ENCODE assay signal across 8 cellular contexts in genomic region chr1:23557471-23558124, GRCh38. TPM values are rescaled to one million over a fixed set of nuclear protein-coding genes. Genes with fewer than 3 reads are reported as not detected.
DNase-seq lines count a peak whose midpoint lies in the region; TF ChIP-seq lines count a peak whose summit lies in the region.

No MANE protein-coding gene starts in this region.

- TF ChIP-seq CTCF in AG04449 (IDR thresholded peaks at IDR 0.05; ENCODE audit: insufficient read depth, low read length, missing control alignments) (no peak), cardiac fibroblast (IDR thresholded peaks at IDR 0.05; ENCODE audit: low read depth, low read length) (no peak), GM10266 (IDR thresholded peaks at IDR 0.05; ENCODE audit: control insufficient read depth, insufficient read depth, low read depth, missing control alignments) (no peak)

- H3K9me3 ChIP-seq in KOPT-K1 (ENCODE audit: insufficient read depth, low read length, poor library complexity, severe bottlenecking) (no peaks in the 10 kb centered on the region), mucosa of stomach (ENCODE audit: control insufficient read depth, low read length) (no peaks in the 10 kb centered on the region)

- CTCF ChIA-PET in AG04449 (lab: Yijun Ruan, JAX): interaction anchor here (0.8 to 40.3 kb wide), 5 partner anchors 9 to 79 kb away, joined by 3 to 1485 read pairs (median 5); no protein-coding TSS in a partner anchor

- H3K27ac ChIP-seq in KOPT-K1 (ENCODE audit: low read depth, low read length, poor library complexity, severe bottlenecking): peak overlapping the region; percentile 79

- peaks cover 65% of the 10 kb centered on the region for H3K4me1 ChIP-seq in mucosa of stomach (ENCODE audit: control insufficient read depth, insufficient read depth, low read length)

- H3K27me3 ChIP-seq in mucosa of stomach (ENCODE audit: control insufficient read depth, insufficient read depth, low read length): no peaks in the 10 kb centered on the region

- H3K4me3 ChIP-seq in AG04449 (ENCODE audit: low read depth, low read length) (peak overlapping the region; percentile 87), cardiac fibroblast (replicated peaks in 1 of 2; ENCODE audit: low read depth in 2 of 2, low read length in 2 of 2) (peak overlapping the region; percentile 93 to 99), mucosa of stomach (ENCODE audit: low read length) (peak overlapping the region; percentile 99)

- POLR2A ChIA-PET in AG04449 (lab: Yijun Ruan, JAX): interaction anchor here (0.6 to 5.5 kb wide), 7 partner anchors 13 to 330 kb away, joined by 3 to 67 read pairs (median 4); no protein-coding TSS in a partner anchor

- no peak for DNase-seq in AG04449 (ENCODE audit: low read depth, low spot score)
- peak; percentile 43 to 44 for DNase-seq in cardiac fibroblast (ENCODE audit: low read depth in 2 of 2)
- no peak for DNase-seq in NCI-H1105 treated with DMSO at 0.1 percent for 48 hours (lab: John Stamatoyannopoulos, UW)
- no peak for DNase-seq in DMS114 treated with DMSO at 0.1 percent for 48 hours (lab: John Stamatoyannopoulos, UW; ENCODE audit: unreplicated experiment)
- DNase-seq in GM10266 (ENCODE audit: extremely low spot score): no peak
- no peak for DNase-seq in H4 (ENCODE audit: low spot score)

- H3K36me3 ChIP-seq in KOPT-K1 (ENCODE audit: insufficient read depth, low read length) (no peaks in the 10 kb centered on the region), mucosa of stomach (ENCODE audit: control insufficient read depth, insufficient read depth, low read length) (peaks cover 8% of the 10 kb centered on the region)

- peak overlapping the region; percentile 97 for H3K9ac ChIP-seq in mucosa of stomach (ENCODE audit: low read length)

RNA-seq across cellular contexts. Expression of gene ID3, which starts 1.7 kb away (rescaled TPM):
- 543 and 586 TPM in 2 replicates for total RNA-seq in H4 (2014; rRNA removed; shearing (Covaris generic))

RNA-seq across cellular contexts. Expression of gene E2F2, which starts 26.6 kb away (rescaled TPM):
- total RNA-seq in H4 (2014; rRNA removed; shearing (Covaris generic)): 4.4 and 5.2 TPM in 2 replicates

Comparison
In these comparisons a context has a peak if more than half of its experiments do, and no peak if none do; other contexts are left out.
1. DNase-seq: peak in cardiac fibroblast (2 of 2); none in AG04449 (single experiment), NCI-H1105 treated with DMSO at 0.1 percent for 48 hours (single experiment), DMS114 treated with DMSO at 0.1 percent for 48 hours (single experiment), GM10266 (single experiment) and H4 (single experiment).
2. Peak in every context shown above with its lines, with median percentiles within 50 percentile points of each other: H3K4me3 ChIP-seq.